Comparison of ENCODE assay signal across 24 cellular contexts in genomic region chr1:245641384-245641783, GRCh38.
"Had no signal": no experiment of that assay in that cellular context is flagged by ENCODE, and none has a peak within 500 bp of the region (broad histone marks: within the 10 kb centered on the region; RNA-seq: fewer than 3 reads in every experiment).

No MANE protein-coding gene starts in this region.

- ATAC-seq: natural killer cell; sciatic nerve; stimulated activated effector memory CD8-positive, alpha-beta T cell treated with anti-CD3 and anti-CD28 coated beads, Interleukin-12 subunit alpha, Interleukin-12 subunit beta, amount 100 ng/mL, for 72 hours had no signal

- H3K27me3 ChIP-seq: neural progenitor cell, neutrophil, right atrium auricular region, suprapubic skin, tibial nerve, uterus had no signal

- H3K9me3 ChIP-seq: uterus had no signal

- H3K4me3 ChIP-seq: left ventricle myocardium inferior, lung, neural progenitor cell, right atrium auricular region, skin epidermis, suprapubic skin, thoracic aorta, tibial nerve, uterus had no signal

- H3K4me2 ChIP-seq: neural progenitor cell had no signal

- H3K27ac ChIP-seq: left ventricle myocardium inferior, neural progenitor cell, neutrophil, right atrium auricular region, skin epidermis, suprapubic skin, thoracic aorta, tibial nerve, uterus had no signal

- H2AFZ ChIP-seq: neural progenitor cell had no signal

- H3K4me1 ChIP-seq: left ventricle myocardium inferior, neural progenitor cell, right atrium auricular region, suprapubic skin, tibial nerve, uterus had no signal

- H3K9ac ChIP-seq: neural progenitor cell had no signal

- DNase-seq: hypothalamus; immature natural killer cell; islet precursor cell; left ventricle myocardium inferior; mesendoderm; naive B cell; natural killer cell; nephron progenitor cell; occipital lobe; stimulated activated CD4-positive, alpha-beta T cell treated with anti-CD3 and anti-CD28 coated beads, Interleukin-12 subunit alpha, Interleukin-12 subunit beta, amount 100 ng/mL, for 4 hours; stimulated activated CD4-positive, alpha-beta T cell treated with anti-CD3 and anti-CD28 coated beads, Interleukin-15, amount 100 ng/mL, for 24 hours; stimulated activated CD4-positive, alpha-beta T cell treated with anti-CD3 and anti-CD28 coated beads, Interleukin-4, amount 100 ng/mL, for 24 hours; stimulated activated naive CD4-positive, alpha-beta T cell; uterus had no signal

- H3K36me3 ChIP-seq: left ventricle myocardium inferior, neutrophil, right atrium auricular region, suprapubic skin, thoracic aorta, tibial nerve, uterus had no signal
